Comparison of ENCODE assay signal across 12 cellular contexts in the genomic region with DNA sequence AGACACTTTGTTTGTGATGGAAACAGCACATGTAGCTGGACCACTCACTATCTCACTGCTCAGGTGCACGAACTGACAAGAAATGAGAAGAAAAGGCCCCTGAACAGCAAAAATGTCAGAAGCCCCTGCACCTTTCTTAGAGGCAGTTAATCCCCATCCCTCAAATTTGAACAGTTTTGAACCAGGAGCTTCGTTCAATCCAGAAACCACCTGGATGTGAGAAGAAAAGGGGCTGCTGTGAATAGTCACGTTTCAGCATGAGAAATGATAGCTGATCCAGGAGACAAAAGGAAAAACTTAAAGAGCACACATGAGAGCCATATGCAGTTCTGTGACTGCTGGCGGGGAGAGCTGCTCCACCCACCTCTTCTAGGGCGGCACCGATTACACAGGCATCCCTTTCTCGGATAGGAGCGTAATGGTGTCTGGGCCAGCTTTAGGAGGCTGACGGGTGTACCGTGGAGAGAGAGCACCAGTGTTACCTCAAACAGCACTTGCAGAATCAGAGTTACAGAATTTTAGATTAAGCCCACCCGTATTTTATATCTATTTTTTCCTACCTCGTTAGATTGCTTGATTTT.
DNase-seq lines count a peak whose midpoint lies in the region; ATAC-seq and TF ChIP-seq lines count a peak whose summit lies in the region.
"Had no signal": no experiment of that assay in that cellular context is flagged by ENCODE, and none has a peak within 500 bp of the region (broad histone marks: within the 10 kb centered on the region; RNA-seq: fewer than 3 reads in every experiment).

No MANE protein-coding gene starts in this region.

- H2BK5ac ChIP-seq in IMR-90 (ENCODE audit: low read depth, low read length, poor library complexity, severe bottlenecking), result no peak overlapping the region

- peaks cover 81% of the 10 kb centered on the region for H3K4me1 Mint-ChIP-seq in activated T-cell treated with anti-CD3 and anti-CD28 coated beads, Interleukin-2, amount 50 U/mL, for 4 hours (ENCODE audit: low read depth)

- H2AK9ac ChIP-seq in IMR-90 (replicated peaks; ENCODE audit: low read depth, low read length, poor library complexity), result no peak overlapping the region

- dilution Hi-C loops in IMR-90 (cut with HindIII; ENCODE audit: low sequenced_read_pairs, unreplicated experiment), result no loop called here

- H3K18ac ChIP-seq in IMR-90 (ENCODE audit: low read depth, low read length), result no peak overlapping the region

- H3K27ac ChIP-seq in IMR-90 (ENCODE audit: insufficient read depth, low read length), result no peak overlapping the region
- H3K27ac ChIP-seq in heart left ventricle, result peak overlapping the region in 10 of 12 donors; percentile 28 to 82 (median 75)
- H3K27ac ChIP-seq: vagina had no signal

- no peak overlapping the region for H3K56ac ChIP-seq in IMR-90 (ENCODE audit: extremely low read depth, insufficient read depth, low read length)

- H3K14ac ChIP-seq in IMR-90 (replicated peaks; ENCODE audit: low read depth, low read length), result 0 out of 2 replicates have a peak overlapping the region, but pooled peaks have one; percentile 53

- peak overlapping the region; percentile 81; the same call in 1 of the 2 replicates for H2AK5ac ChIP-seq in IMR-90 (ENCODE audit: low read depth, low read length)

- H2BK15ac ChIP-seq in IMR-90 (ENCODE audit: low read depth, low read length), result no peak overlapping the region

- H3K4me3 ChIP-seq in IMR-90 (ENCODE audit: insufficient read depth, low read depth, low read length), result no peak overlapping the region
- no peak overlapping the region for H3K4me3 ChIP-seq in heart left ventricle
- H3K4me3 ChIP-seq: breast epithelium, vagina had no signal

- no peak overlapping the region for H4K91ac ChIP-seq in IMR-90 (ENCODE audit: insufficient read depth, low read depth, low read length)

- H3K9me3 Mint-ChIP-seq in activated T-cell treated with anti-CD3 and anti-CD28 coated beads, Interleukin-2, amount 50 U/mL, for 4 hours, result no peaks in the 10 kb centered on the region

- H3K4me1 ChIP-seq in IMR-90 (ENCODE audit: control insufficient read depth, insufficient read depth, low read length) (peaks cover 19% of the 10 kb centered on the region), heart left ventricle (peaks cover 27 to 100% (median 95%) of the 10 kb centered on the region in 12 donors)

- H3K36me3 Mint-ChIP-seq in activated T-cell treated with anti-CD3 and anti-CD28 coated beads, Interleukin-2, amount 50 U/mL, for 4 hours (ENCODE audit: insufficient read depth), result peaks cover 6% of the 10 kb centered on the region

- no peak for TF ChIP-seq POLR2A in IMR-90 (IDR thresholded peaks at IDR 0.05; ENCODE audit: low read depth, low read length)
- TF ChIP-seq POLR2A in heart left ventricle (IDR thresholded peaks at IDR 0.05), result no peak

- CTCF ChIA-PET in IMR-90 (lab: Yijun Ruan, JAX), result no interaction called here

- H3K9me3 ChIP-seq in IMR-90 (ENCODE audit: control insufficient read depth, insufficient read depth, low read length), result no peaks in the 10 kb centered on the region
- H3K9me3 ChIP-seq in heart left ventricle, result no peaks in the 10 kb centered on the region
- H3K9me3 ChIP-seq: breast epithelium, vagina had no signal

- TF ChIP-seq RAD21 in IMR-90 (IDR thresholded peaks at IDR 0.05; ENCODE audit: low read length), result no peak

- H3K36me3 ChIP-seq in IMR-90 (ENCODE audit: control insufficient read depth, insufficient read depth, low read length) (no peaks in the 10 kb centered on the region), heart left ventricle (peaks cover 0 to under 1% (median 0%) of the 10 kb centered on the region in 9 donors)
- H3K36me3 ChIP-seq: breast epithelium, vagina had no signal

- H3K27me3 ChIP-seq in IMR-90 (ENCODE audit: control insufficient read depth, insufficient read depth, low read length) (no peaks in the 10 kb centered on the region), heart left ventricle (no peaks in the 10 kb centered on the region)
- H3K27me3 ChIP-seq: breast epithelium, vagina had no signal

- no peak overlapping the region for H2BK20ac ChIP-seq in IMR-90 (ENCODE audit: low read depth, low read length)

- no peak for TF ChIP-seq CTCF in IMR-90 (conservative IDR thresholded peaks at IDR 0.05; ENCODE audit: low read depth, low read length)
- no peak for TF ChIP-seq CTCF in heart left ventricle (IDR thresholded peaks at IDR 0.05)

- H3K27me3 Mint-ChIP-seq in activated T-cell treated with anti-CD3 and anti-CD28 coated beads, Interleukin-2, amount 50 U/mL, for 4 hours (ENCODE audit: low read depth), result no peaks in the 10 kb centered on the region

- ATAC-seq in IMR-90 (ENCODE audit: low read depth) (no peak), heart left ventricle (peak; percentile 52 to 84 (median 75)), HG03342 (IDR thresholded peaks at IDR 0.05; ENCODE audit: unreplicated experiment) (no peak)
- ATAC-seq in activated T-cell treated with anti-CD3 and anti-CD28 coated beads, Interleukin-2, amount 50 U/mL, for 4 hours, result peak; percentile 80 to 86

- no peak overlapping the region for H3K4me2 ChIP-seq in IMR-90 (ENCODE audit: low read depth, low read length)

- H4K5ac ChIP-seq in IMR-90 (ENCODE audit: low read depth, low read length), result no peak overlapping the region

- no peak overlapping the region; the same call in 1 of the 2 replicates for H3K23ac ChIP-seq in IMR-90 (ENCODE audit: low read depth, low read length)

- H2BK120ac ChIP-seq in IMR-90 (ENCODE audit: low read depth, low read length), result no peak overlapping the region

- intact Hi-C loops in IMR-90 (cut with micrococcal nuclease), result no loop called here
- intact Hi-C loops in heart left ventricle (cut with DNase I), result no loop called here

- H3K4me3 Mint-ChIP-seq in activated T-cell treated with anti-CD3 and anti-CD28 coated beads, Interleukin-2, amount 50 U/mL, for 4 hours, result peak overlapping the region; percentile 43

- POLR2A ChIA-PET in IMR-90 (lab: Charles Lee; ENCODE audit: unreplicated experiment), result no interaction called here

- H4K20me1 ChIP-seq in IMR-90 (ENCODE audit: insufficient read depth, low read length), result peaks cover 73% of the 10 kb centered on the region; the same call in 1 of the 2 replicates

- in situ Hi-C loops in IMR-90 (cut with MboI; ENCODE audit: low sequenced_read_pairs), result no loop called here

- no peak overlapping the region for H4K8ac ChIP-seq in IMR-90 (ENCODE audit: low read depth in 2 of 2, low read length in 2 of 2)

- peaks cover 40% of the 10 kb centered on the region for H3K9me1 ChIP-seq in IMR-90 (ENCODE audit: insufficient read depth, low read length)

- no peak overlapping the region; the same call in 1 of the 2 replicates for H3K4ac ChIP-seq in IMR-90 (ENCODE audit: low read depth, low read length)

- no TSS peak for BruUV-seq in IMR-90 (replicated peaks; lab: Mats Ljungman, UMichigan)

- DNase-seq in IMR-90 (no peak), heart left ventricle (peak in 4 of 5 donors; percentile 61 to 67 (median 63)), DMS153 treated with DMSO at 0.1 percent for 48 hours (lab: John Stamatoyannopoulos, UW; ENCODE audit: unreplicated experiment) (no peak), epidermal melanocyte (ENCODE audit: insufficient read length, low spot score) (no peak), NCI-H2029 treated with DMSO at 0.1 percent for 48 hours (lab: John Stamatoyannopoulos, UW) (no peak)
- peak; percentile 32 for DNase-seq in activated T-cell treated with anti-CD3 and anti-CD28 coated beads, Interleukin-2, amount 50 U/mL, for 4 hours
- peak; percentile 54 for DNase-seq in stimulated activated CD4-positive, alpha-beta T cell treated with anti-CD3 and anti-CD28 coated beads, Interleukin-4, amount 100 ng/mL, for 1 hour
- DNase-seq: DMS 273 treated with DMSO at 0.1 percent for 48 hours, NCI-H1048 had no signal

- 81% methylated on average over 5 of the region's 12 CpGs; no CpG with 5 or more reads in 1 of the 2 experiments for WGBS in IMR-90 (ENCODE audit: extremely low coverage in 2 of 2, insufficient read length in 1 of 2), 2 experiments
- WGBS in heart left ventricle, 4 donors, result 7 to 23% (median 20%) methylated on average over 12 of the region's 12 CpGs

- no peak overlapping the region for H3K9ac ChIP-seq in IMR-90 (ENCODE audit: low read depth, low read length)

- H3K79me1 ChIP-seq in IMR-90 (ENCODE audit: low read depth in 1 of 2, low read length in 2 of 2), result peaks cover 58 to 91% of the 10 kb centered on the region in 2 experiments

- H2AFZ ChIP-seq in IMR-90 (replicated peaks; ENCODE audit: low read length, poor library complexity), result no peak overlapping the region

TF ChIP-seq in IMR-90, 13 proteins besides CTCF, POLR2A, EP300 and RAD21 (continues in another document):
- no peak for TF ChIP-seq BHLHE40 (IDR thresholded peaks at IDR 0.05; ENCODE audit: low read depth, low read length)
- no peak for TF ChIP-seq RCOR1 (IDR thresholded peaks at IDR 0.05; ENCODE audit: insufficient replicate concordance, low read length)
- TF ChIP-seq SMC3 (IDR thresholded peaks at IDR 0.05; ENCODE audit: low read depth, low read length), result no peak
- TF ChIP-seq FOS (IDR thresholded peaks at IDR 0.05; ENCODE audit: low read depth, low read length), result no peak
- TF ChIP-seq CEBPB (IDR thresholded peaks at IDR 0.05; ENCODE audit: low read depth, low read length), result no peak
- TF ChIP-seq, protein P1, sequence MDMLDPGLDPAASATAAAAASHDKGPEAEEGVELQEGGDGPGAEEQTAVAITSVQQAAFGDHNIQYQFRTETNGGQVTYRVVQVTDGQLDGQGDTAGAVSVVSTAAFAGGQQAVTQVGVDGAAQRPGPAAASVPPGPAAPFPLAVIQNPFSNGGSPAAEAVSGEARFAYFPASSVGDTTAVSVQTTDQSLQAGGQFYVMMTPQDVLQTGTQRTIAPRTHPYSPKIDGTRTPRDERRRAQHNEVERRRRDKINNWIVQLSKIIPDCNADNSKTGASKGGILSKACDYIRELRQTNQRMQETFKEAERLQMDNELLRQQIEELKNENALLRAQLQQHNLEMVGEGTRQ (IDR thresholded peaks at IDR 0.05; ENCODE audit: low read depth, low read length), result no peak
- TF ChIP-seq NFE2L2 (IDR thresholded peaks at IDR 0.05; ENCODE audit: low read depth, low read length), result no peak
- no peak for TF ChIP-seq MAFK (IDR thresholded peaks at IDR 0.05; ENCODE audit: low read depth, low read length)
- TF ChIP-seq MXI1 (IDR thresholded peaks at IDR 0.05; ENCODE audit: borderline replicate concordance, low read depth, low read length), result no peak
- TF ChIP-seq, protein P2, sequence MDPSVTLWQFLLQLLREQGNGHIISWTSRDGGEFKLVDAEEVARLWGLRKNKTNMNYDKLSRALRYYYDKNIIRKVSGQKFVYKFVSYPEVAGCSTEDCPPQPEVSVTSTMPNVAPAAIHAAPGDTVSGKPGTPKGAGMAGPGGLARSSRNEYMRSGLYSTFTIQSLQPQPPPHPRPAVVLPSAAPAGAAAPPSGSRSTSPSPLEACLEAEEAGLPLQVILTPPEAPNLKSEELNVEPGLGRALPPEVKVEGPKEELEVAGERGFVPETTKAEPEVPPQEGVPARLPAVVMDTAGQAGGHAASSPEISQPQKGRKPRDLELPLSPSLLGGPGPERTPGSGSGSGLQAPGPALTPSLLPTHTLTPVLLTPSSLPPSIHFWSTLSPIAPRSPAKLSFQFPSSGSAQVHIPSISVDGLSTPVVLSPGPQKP (IDR thresholded peaks at IDR 0.05; ENCODE audit: borderline replicate concordance, low read depth, low read length), result no peak
- no peak for TF ChIP-seq RFX5 (IDR thresholded peaks at IDR 0.05; ENCODE audit: low read depth, low read length)

Comparison
In these comparisons a context has a peak if more than half of its experiments do, and no peak if none do; other contexts are left out.
1. ATAC-seq: peak in activated T-cell treated with anti-CD3 and anti-CD28 coated beads, Interleukin-2, amount 50 U/mL, for 4 hours (2 of 2) and heart left ventricle (4 of 4); none in IMR-90 (single experiment) and HG03342 (single experiment).
2. DNase-seq: peak in activated T-cell treated with anti-CD3 and anti-CD28 coated beads, Interleukin-2, amount 50 U/mL, for 4 hours (single experiment), heart left ventricle (4 of 5) and stimulated activated CD4-positive, alpha-beta T cell treated with anti-CD3 and anti-CD28 coated beads, Interleukin-4, amount 100 ng/mL, for 1 hour (single experiment); none in IMR-90 (single experiment), DMS153 treated with DMSO at 0.1 percent for 48 hours (single experiment), epidermal melanocyte (single experiment) and NCI-H2029 treated with DMSO at 0.1 percent for 48 hours (single experiment).